Comparison of ENCODE assay signal across 1 cellular context in the genomic region with DNA sequence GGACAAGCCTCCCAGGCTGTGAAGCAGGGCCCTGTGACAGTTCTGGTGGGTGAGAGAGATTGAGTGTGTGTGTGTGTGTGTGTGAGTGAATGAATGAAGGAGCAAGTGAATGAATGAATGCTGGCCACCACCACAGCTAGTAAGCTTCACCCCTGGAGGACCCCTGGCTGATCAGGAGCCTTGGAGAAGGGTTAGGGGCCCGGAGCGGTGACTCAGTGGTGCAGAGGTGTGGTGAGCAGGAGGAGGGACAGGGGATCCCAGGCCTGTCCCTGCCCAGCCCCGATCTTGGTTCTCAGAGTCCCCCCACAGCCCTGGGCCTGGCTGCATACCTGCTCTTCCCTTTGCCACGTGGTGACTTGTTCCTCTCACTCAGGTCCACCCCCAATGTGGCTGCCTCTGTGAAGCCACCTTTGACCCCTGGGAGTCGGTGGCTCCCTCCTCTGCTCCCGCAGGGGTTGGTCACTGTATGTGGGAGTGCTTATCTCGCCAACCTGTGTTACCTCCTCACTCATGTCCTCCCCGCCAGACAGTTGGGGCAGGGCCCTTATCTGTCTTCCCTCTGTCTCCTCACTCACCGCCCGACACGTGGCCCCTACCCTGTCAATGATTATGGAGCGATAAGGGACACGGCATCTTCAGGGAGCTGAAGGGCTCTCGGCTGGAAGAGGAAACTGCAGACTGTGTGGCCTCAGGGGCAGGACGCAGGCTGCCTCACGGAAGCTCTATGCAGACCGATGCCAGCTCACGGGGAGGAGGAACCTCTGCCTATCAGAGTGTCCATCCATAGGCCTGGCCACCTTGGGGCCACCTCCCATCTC.
TF ChIP-seq lines count a peak whose summit lies in the region.

No MANE protein-coding gene starts in this region.

TF ChIP-seq in IMR-90, 13 proteins besides CTCF, POLR2A, EP300 and RAD21 (continued from another document):
- TF ChIP-seq, protein P1, sequence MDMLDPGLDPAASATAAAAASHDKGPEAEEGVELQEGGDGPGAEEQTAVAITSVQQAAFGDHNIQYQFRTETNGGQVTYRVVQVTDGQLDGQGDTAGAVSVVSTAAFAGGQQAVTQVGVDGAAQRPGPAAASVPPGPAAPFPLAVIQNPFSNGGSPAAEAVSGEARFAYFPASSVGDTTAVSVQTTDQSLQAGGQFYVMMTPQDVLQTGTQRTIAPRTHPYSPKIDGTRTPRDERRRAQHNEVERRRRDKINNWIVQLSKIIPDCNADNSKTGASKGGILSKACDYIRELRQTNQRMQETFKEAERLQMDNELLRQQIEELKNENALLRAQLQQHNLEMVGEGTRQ (IDR thresholded peaks at IDR 0.05; ENCODE audit: low read depth, low read length), result no peak
- TF ChIP-seq NFE2L2 (IDR thresholded peaks at IDR 0.05; ENCODE audit: low read depth, low read length) (no peak), RCOR1 (IDR thresholded peaks at IDR 0.05; ENCODE audit: insufficient replicate concordance, low read length) (no peak), MAZ (IDR thresholded peaks at IDR 0.05; ENCODE audit: borderline replicate concordance, low read depth, low read length) (no peak), MAFK (IDR thresholded peaks at IDR 0.05; ENCODE audit: low read depth, low read length) (no peak), RFX5 (IDR thresholded peaks at IDR 0.05; ENCODE audit: low read depth, low read length) (no peak)
